25 cellular contexts compared by ENCODE assay signal in the genomic region with DNA sequence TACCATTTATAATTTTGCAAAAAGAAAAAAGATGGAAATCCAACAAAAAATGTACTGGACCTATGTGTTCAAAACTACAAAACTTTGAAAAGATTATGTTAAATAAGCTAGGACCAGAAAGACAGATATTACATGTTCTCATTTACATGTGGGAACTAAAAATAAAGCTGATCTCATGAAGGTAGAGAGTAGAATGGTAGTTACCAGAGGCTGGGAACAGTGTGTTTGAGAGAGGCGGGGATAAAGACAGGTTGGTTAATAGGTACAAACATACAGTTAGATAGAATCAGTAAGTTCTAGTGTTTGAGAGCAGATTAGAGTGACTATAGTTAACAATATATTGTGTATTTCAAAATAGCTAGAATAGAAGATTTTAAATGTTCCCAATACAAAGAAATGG.
DNase-seq lines count a peak whose midpoint lies in the region; ATAC-seq, FAIRE-seq and TF ChIP-seq lines count a peak whose summit lies in the region.
"Had no signal": no experiment of that assay in that cellular context is flagged by ENCODE, and none has a peak within 500 bp of the region (broad histone marks: within the 10 kb centered on the region; RNA-seq: fewer than 3 reads in every experiment).

No MANE protein-coding gene starts in this region.

- H3K27ac Mint-ChIP-seq in stimulated activated effector memory CD8-positive, alpha-beta T cell treated with anti-CD3 and anti-CD28 coated beads, Interleukin-12 subunit alpha, Interleukin-12 subunit beta, amount 100 ng/mL, for 72 hours: peak overlapping the region; percentile 41
- H3K27ac Mint-ChIP-seq: CD14-positive monocyte, H9 had no signal

- intact Hi-C loops in left ventricle myocardium superior (cut with micrococcal nuclease): no loop called here
- intact Hi-C loops in left ventricle myocardium inferior (cut with micrococcal nuclease): no loop called here
- intact Hi-C loops in kidney (cut with DNase I): no loop called here
- intact Hi-C loops in posterior cingulate gyrus (cut with DNase I): no loop called here

- peak; percentile 54 for ATAC-seq in left ventricle myocardium superior
- ATAC-seq in stimulated activated effector memory CD8-positive, alpha-beta T cell treated with anti-CD3 and anti-CD28 coated beads, Interleukin-12 subunit alpha, Interleukin-12 subunit beta, amount 100 ng/mL, for 72 hours: no peak
- ATAC-seq: A549, HCT116 had no signal

- H3K9me3 ChIP-seq in left ventricle myocardium inferior (replicated peaks): no peaks in the 10 kb centered on the region
- no peaks in the 10 kb centered on the region for H3K9me3 ChIP-seq in kidney (ENCODE audit: control insufficient read depth in 1 of 2, low read length in 2 of 2)
- H3K9me3 ChIP-seq: A549; BE2C; BLaER1 treated with 17β-estradiol and CSF1 and Interleukin-3, amounts not matched to agents 10 nM and 100 nM had no signal

- FAIRE-seq in kidney (lab: Jason Lieb, UNC): peak; percentile 6
- FAIRE-seq: GM12891, GM19239, H1 had no signal

- H3K4me3 ChIP-seq in left ventricle myocardium inferior (no peak overlapping the region), kidney (ENCODE audit: low read length in 2 of 2) (no peak overlapping the region)
- H3K4me3 ChIP-seq: A549; BLaER1 treated with 17β-estradiol and CSF1 and Interleukin-3, amounts not matched to agents 10 nM and 100 nM; GM23248 had no signal

- H3K9ac ChIP-seq in kidney (ENCODE audit: low read length in 2 of 2): no peak overlapping the region
- H3K9ac ChIP-seq: BLaER1 treated with 17β-estradiol and CSF1 and Interleukin-3, amounts not matched to agents 10 nM and 100 nM; GM23248 had no signal

- H3K27me3 ChIP-seq in left ventricle myocardium inferior (ENCODE audit: low read depth): no peaks in the 10 kb centered on the region
- H3K27me3 ChIP-seq: BE2C; BLaER1 treated with 17β-estradiol and CSF1 and Interleukin-3, amounts not matched to agents 10 nM and 100 nM had no signal

- no peak overlapping the region for H3K27ac ChIP-seq in left ventricle myocardium inferior (replicated peaks)
- H3K27ac ChIP-seq in kidney (ENCODE audit: low read depth in 2 of 2, low read length in 2 of 2): no peak overlapping the region
- H3K27ac ChIP-seq: A549; BLaER1 treated with 17β-estradiol and CSF1 and Interleukin-3, amounts not matched to agents 10 nM and 100 nM; GM23248 had no signal

- no peaks in the 10 kb centered on the region for H3K9me3 Mint-ChIP-seq in stimulated activated effector memory CD8-positive, alpha-beta T cell treated with anti-CD3 and anti-CD28 coated beads, Interleukin-12 subunit alpha, Interleukin-12 subunit beta, amount 100 ng/mL, for 72 hours
- H3K9me3 Mint-ChIP-seq: CD14-positive monocyte; CD4-positive, alpha-beta memory T cell; H9 had no signal

- no peak for DNase-seq in left ventricle myocardium superior
- DNase-seq in left ventricle myocardium inferior: no peak
- no peak for DNase-seq in kidney
- no peak for DNase-seq in stimulated activated effector memory CD8-positive, alpha-beta T cell treated with anti-CD3 and anti-CD28 coated beads, Interleukin-12 subunit alpha, Interleukin-12 subunit beta, amount 100 ng/mL, for 72 hours (ENCODE audit: low spot score in 2 of 2)
- no peak for DNase-seq in posterior cingulate gyrus
- no peak for DNase-seq in stimulated activated CD4-positive, alpha-beta T cell treated with anti-CD3 and anti-CD28 coated beads, Interleukin-2, amount 100 ng/mL, for 48 hours
- DNase-seq: 8988T; ACHN; AML-193; BE2C; Calu3; CD4-positive, alpha-beta memory T cell; COR-L47; DMS53; DMS79 treated with DMSO at 0.1 percent for 48 hours; GF-D8; GM23248; H9 had no signal

- peaks cover 18% of the 10 kb centered on the region for H3K36me3 ChIP-seq in left ventricle myocardium inferior
- H3K36me3 ChIP-seq in kidney (ENCODE audit: control insufficient read depth in 1 of 2, insufficient read depth in 2 of 2, low read length in 2 of 2): peaks cover 0 to 3% of the 10 kb centered on the region in 2 donors
- H3K36me3 ChIP-seq: BE2C had no signal

- peaks cover 18% of the 10 kb centered on the region for H3K4me1 ChIP-seq in left ventricle myocardium inferior
- H3K4me1 ChIP-seq in kidney (ENCODE audit: control insufficient read depth in 1 of 2, insufficient read depth in 1 of 2, low read depth in 1 of 2, low read length in 2 of 2): no peaks in the 10 kb centered on the region
- H3K4me1 ChIP-seq: BE2C; BLaER1 treated with 17β-estradiol and CSF1 and Interleukin-3, amounts not matched to agents 10 nM and 100 nM had no signal

- TF ChIP-seq CTCF in left ventricle myocardium inferior (IDR thresholded peaks at IDR 0.05; ENCODE audit: borderline replicate concordance) (no peak), kidney (IDR thresholded peaks at IDR 0.05; ENCODE audit: borderline replicate concordance, extremely low read depth, insufficient read depth) (no peak)

- H3K4me3 Mint-ChIP-seq in stimulated activated effector memory CD8-positive, alpha-beta T cell treated with anti-CD3 and anti-CD28 coated beads, Interleukin-12 subunit alpha, Interleukin-12 subunit beta, amount 100 ng/mL, for 72 hours: no peak overlapping the region
- H3K4me3 Mint-ChIP-seq: CD14-positive monocyte; CD4-positive, alpha-beta memory T cell; H9 had no signal

- no peaks in the 10 kb centered on the region for H3K4me1 Mint-ChIP-seq in stimulated activated effector memory CD8-positive, alpha-beta T cell treated with anti-CD3 and anti-CD28 coated beads, Interleukin-12 subunit alpha, Interleukin-12 subunit beta, amount 100 ng/mL, for 72 hours
- H3K4me1 Mint-ChIP-seq: CD14-positive monocyte had no signal

- H3K36me3 Mint-ChIP-seq in stimulated activated effector memory CD8-positive, alpha-beta T cell treated with anti-CD3 and anti-CD28 coated beads, Interleukin-12 subunit alpha, Interleukin-12 subunit beta, amount 100 ng/mL, for 72 hours: peaks cover 53% of the 10 kb centered on the region
